ENCODE assay signal across 20 cellular contexts in genomic region chr12:2385529-2385928, GRCh38.
DNase-seq lines count a peak whose midpoint lies in the region; ATAC-seq, FAIRE-seq and TF ChIP-seq lines count a peak whose summit lies in the region.
"Had no signal": no experiment of that assay in that cellular context is flagged by ENCODE, and none has a peak within 500 bp of the region (broad histone marks: within the 10 kb centered on the region; RNA-seq: fewer than 3 reads in every experiment).

No MANE protein-coding gene starts in this region.

- in situ Hi-C loops in ACHN (cut with HindIII; ENCODE audit: low pct_ligation_motif_present, low pct_unique_long_range_greater_than_20kb, low sequenced_read_pairs): no loop called here

- FAIRE-seq in GM12891 (lab: Jason Lieb, UNC): no peak

- H3K4me1 ChIP-seq in SK-N-SH (ENCODE audit: control insufficient read depth in 1 of 2, insufficient read depth in 2 of 2, low read depth in 1 of 2, low read length in 1 of 2): peaks cover 2 to 21% of the 10 kb centered on the region in 2 experiments; a peak in 2 of 4 replicates
- peaks cover 9% of the 10 kb centered on the region for H3K4me1 ChIP-seq in endodermal cell (ENCODE audit: control insufficient read depth, insufficient read depth, low read length)
- peaks cover 88% of the 10 kb centered on the region for H3K4me1 ChIP-seq in muscle layer of colon (ENCODE audit: insufficient read depth, low read length)
- peaks cover 23 to 38% (median 36%) of the 10 kb centered on the region in 5 donors for H3K4me1 ChIP-seq in subcutaneous abdominal adipose tissue (ENCODE audit: control insufficient read depth in 5 of 5, insufficient read depth in 5 of 5, low read length in 5 of 5)
- H3K4me1 ChIP-seq: BE2C had no signal

- H3K9me3 ChIP-seq in SK-N-SH: no peaks in the 10 kb centered on the region
- H3K9me3 ChIP-seq in endodermal cell (ENCODE audit: control insufficient read depth, low read length): no peaks in the 10 kb centered on the region
- no peaks in the 10 kb centered on the region for H3K9me3 ChIP-seq in muscle layer of colon (ENCODE audit: low read length)
- H3K9me3 ChIP-seq in subcutaneous abdominal adipose tissue (ENCODE audit: control insufficient read depth in 5 of 5, low read length in 5 of 5): no peaks in the 10 kb centered on the region
- H3K9me3 ChIP-seq: BE2C, neutrophil had no signal

- TF ChIP-seq RAD21 in SK-N-SH (IDR thresholded peaks at IDR 0.05; ENCODE audit: low read length): no peak

- POLR2A ChIA-PET in SK-N-SH (lab: Yijun Ruan, JAX): no interaction called here

- CTCF ChIA-PET in SK-N-SH (lab: Yijun Ruan, JAX): interaction anchor here (1.5 kb wide), 1 partner anchor 198 kb away, joined by 3 read pairs; no protein-coding TSS in a partner anchor

- no peak overlapping the region for H3K4me3 Mint-ChIP-seq in endodermal cell
- H3K4me3 Mint-ChIP-seq: activated naive CD8-positive, alpha-beta T cell; effector memory CD8-positive, alpha-beta T cell; immature natural killer cell had no signal

- no peak for TF ChIP-seq POLR2A in GM12891 (IDR thresholded peaks at IDR 0.05; ENCODE audit: low read depth, low read length)

- H3K27me3 ChIP-seq in SK-N-SH (ENCODE audit: insufficient read depth) (no peaks in the 10 kb centered on the region), endodermal cell (ENCODE audit: control insufficient read depth, insufficient read depth, low read length, poor library complexity, severe bottlenecking) (no peaks in the 10 kb centered on the region), muscle layer of colon (ENCODE audit: control insufficient read depth in 1 of 2, insufficient read depth in 2 of 2, low read length in 2 of 2) (no peaks in the 10 kb centered on the region), subcutaneous abdominal adipose tissue (ENCODE audit: control insufficient read depth in 5 of 5, insufficient read depth in 4 of 5, low read length in 5 of 5) (no peaks in the 10 kb centered on the region)
- H3K27me3 ChIP-seq: neutrophil had no signal

- H3K27ac ChIP-seq in SK-N-SH (ENCODE audit: low read depth in 2 of 2, low read length in 1 of 2): no peak overlapping the region
- no peak overlapping the region for H3K27ac ChIP-seq in endodermal cell (ENCODE audit: low read depth, low read length)
- H3K27ac ChIP-seq in muscle layer of colon (ENCODE audit: low read depth, low read length): peak overlapping the region; percentile 71
- peak overlapping the region; percentile 81 for H3K27ac ChIP-seq in subcutaneous abdominal adipose tissue (ENCODE audit: low read depth, low read length)
- H3K27ac ChIP-seq: 22Rv1, neutrophil had no signal

- no peaks in the 10 kb centered on the region for H3F3A ChIP-seq in SK-N-SH (replicated peaks; ENCODE audit: insufficient read depth)

- no peak overlapping the region for H3K27ac Mint-ChIP-seq in endodermal cell
- H3K27ac Mint-ChIP-seq: activated naive CD8-positive, alpha-beta T cell; effector memory CD8-positive, alpha-beta T cell; immature natural killer cell had no signal

- ATAC-seq in SK-N-SH treated with all-trans-retinoic acid at 6 μM for 48 hours: no peak
- ATAC-seq: effector memory CD8-positive, alpha-beta T cell had no signal

- H3K9me3 Mint-ChIP-seq in endodermal cell: no peaks in the 10 kb centered on the region
- H3K9me3 Mint-ChIP-seq: effector memory CD8-positive, alpha-beta T cell; immature natural killer cell had no signal

- H3K9ac ChIP-seq in SK-N-SH (no peak overlapping the region), endodermal cell (ENCODE audit: extremely low read depth, low read length, poor library complexity, severe bottlenecking) (no peak overlapping the region), muscle layer of colon (ENCODE audit: low read length) (peak overlapping the region; percentile 29), subcutaneous abdominal adipose tissue (ENCODE audit: low read length in 5 of 5) (no peak overlapping the region)

- 89% methylated on average over 5 of the region's 5 CpGs for WGBS in SK-N-SH (ENCODE audit: low lambda C conversion rate)
- 80 to 94% methylated on average over 1 to 5 of the region's 5 CpGs for WGBS in endodermal cell (ENCODE audit: insufficient coverage in 1 of 2, insufficient read length in 1 of 2), 2 experiments

- no peaks in the 10 kb centered on the region for H3K79me2 ChIP-seq in SK-N-SH (ENCODE audit: insufficient read depth)

- H3K27me3 Mint-ChIP-seq in endodermal cell (ENCODE audit: insufficient read depth): peaks cover 17% of the 10 kb centered on the region
- H3K27me3 Mint-ChIP-seq: activated naive CD8-positive, alpha-beta T cell had no signal

- H3K4me3 ChIP-seq in SK-N-SH (ENCODE audit: low read depth in 2 of 2, low read length in 1 of 2) (no peak overlapping the region), endodermal cell (ENCODE audit: low read length) (no peak overlapping the region), muscle layer of colon (ENCODE audit: low read depth in 1 of 2, low read length in 2 of 2) (peak overlapping the region in 1 of 2 donors; percentile 47), subcutaneous abdominal adipose tissue (ENCODE audit: low read depth in 1 of 5, low read length in 5 of 5) (no peak overlapping the region)

- H3K4me2 ChIP-seq in SK-N-SH: peak overlapping the region; percentile 52; the same call in 1 of the 2 replicates

- no peak overlapping the region for H2AFZ ChIP-seq in SK-N-SH (ENCODE audit: low read depth)

- H3K36me3 Mint-ChIP-seq in endodermal cell (ENCODE audit: low read depth): no peaks in the 10 kb centered on the region
- H3K36me3 Mint-ChIP-seq: activated naive CD8-positive, alpha-beta T cell; immature natural killer cell had no signal

- no peak for TF ChIP-seq EP300 in SK-N-SH (IDR thresholded peaks at IDR 0.05; ENCODE audit: borderline replicate concordance in 1 of 2, low read depth in 1 of 2, low read length in 1 of 2)

- no peaks in the 10 kb centered on the region for H3K9me2 ChIP-seq in SK-N-SH

- no peaks in the 10 kb centered on the region for H4K20me1 ChIP-seq in SK-N-SH (ENCODE audit: insufficient read depth)

- DNase-seq in SK-N-SH (no peak), endodermal cell (peak; percentile 39), GM12891 (ENCODE audit: insufficient read length, low spot score) (no peak), ACHN (no peak), AG08395 (ENCODE audit: low spot score) (no peak)
- DNase-seq: activated CD4-positive, alpha-beta T cell treated with anti-CD3 and anti-CD28 coated beads for 48 hours; BE2C; DMS79; effector memory CD8-positive, alpha-beta T cell; immature natural killer cell; NCI-H1694 treated with DMSO at 0.1 percent for 48 hours; NCI-H526 treated with DMSO at 0.1 percent for 48 hours; stimulated activated CD4-positive, alpha-beta T cell treated with anti-CD3 and anti-CD28 coated beads, Interleukin-15, amount 100 ng/mL, for 24 hours; T-helper 2 cell had no signal

- H3K4me1 Mint-ChIP-seq in endodermal cell: peaks cover 30% of the 10 kb centered on the region
- H3K4me1 Mint-ChIP-seq: immature natural killer cell had no signal

- no peak for TF ChIP-seq CTCF in SK-N-SH (IDR thresholded peaks at IDR 0.05)
- TF ChIP-seq CTCF in endodermal cell (conservative IDR thresholded peaks at IDR 0.05): peak; percentile 52

- H3K36me3 ChIP-seq in SK-N-SH (replicated peaks in 1 of 2; ENCODE audit: control insufficient read depth in 1 of 2, insufficient read depth in 2 of 2, low read length in 1 of 2) (no peaks in the 10 kb centered on the region), endodermal cell (ENCODE audit: control insufficient read depth, insufficient read depth, low read length) (no peaks in the 10 kb centered on the region), muscle layer of colon (ENCODE audit: insufficient read depth, low read length) (no peaks in the 10 kb centered on the region), subcutaneous abdominal adipose tissue (ENCODE audit: control insufficient read depth in 5 of 5, insufficient read depth in 5 of 5, low read length in 5 of 5) (no peaks in the 10 kb centered on the region)
- H3K36me3 ChIP-seq: BE2C, neutrophil had no signal

TF ChIP-seq in SK-N-SH, 30 proteins besides CTCF, POLR2A, EP300 and RAD21:
- TF ChIP-seq ELF1 (IDR thresholded peaks at IDR 0.05) (no peak), CHD2 (IDR thresholded peaks at IDR 0.05; ENCODE audit: low read length, partially characterized antibody) (no peak), POLR2AphosphoS5 (IDR thresholded peaks at IDR 0.05; ENCODE audit: low read depth, low read length) (no peak), RCOR1 (IDR thresholded peaks at IDR 0.05; ENCODE audit: low read length) (no peak)

TF ChIP-seq in SK-N-SH treated with all-trans-retinoic acid at 6 μM for 48 hours, 23 proteins besides CTCF, POLR2A, EP300 and RAD21:
- TF ChIP-seq ZNF70 (CRISPR knock-in tag; IDR thresholded peaks at IDR 0.05): no peak
- TF ChIP-seq ISL1 (CRISPR knock-in tag; IDR thresholded peaks at IDR 0.05): no peak
- TF ChIP-seq RARB (CRISPR knock-in tag; IDR thresholded peaks at IDR 0.05): no peak
- no peak for TF ChIP-seq BACH2 (CRISPR knock-in tag; IDR thresholded peaks at IDR 0.05; ENCODE audit: borderline replicate concordance)

TF ChIP-seq in GM12891, 5 proteins besides CTCF, POLR2A, EP300 and RAD21:
- TF ChIP-seq PAX5 (IDR thresholded peaks at IDR 0.05; ENCODE audit: insufficient read depth, low read length, severe bottlenecking): no peak
- no peak for TF ChIP-seq TAF1 (IDR thresholded peaks at IDR 0.05; ENCODE audit: low read depth, low read length)
- TF ChIP-seq SPI1 (IDR thresholded peaks at IDR 0.05; ENCODE audit: low read depth, low read length): no peak
- no peak for TF ChIP-seq POU2F2 (IDR thresholded peaks at IDR 0.05; ENCODE audit: low read depth, low read length)
- no peak for TF ChIP-seq POLR2AphosphoS5 (IDR thresholded peaks at IDR 0.05; ENCODE audit: low read depth, low read length)

Comparison
In these comparisons a context has a peak if more than half of its experiments do, and no peak if none do; other contexts are left out.
1. H3K27ac ChIP-seq: peak in muscle layer of colon (single experiment) and subcutaneous abdominal adipose tissue (single experiment); none in SK-N-SH (0 of 2) and endodermal cell (single experiment).